In the genomic region with DNA sequence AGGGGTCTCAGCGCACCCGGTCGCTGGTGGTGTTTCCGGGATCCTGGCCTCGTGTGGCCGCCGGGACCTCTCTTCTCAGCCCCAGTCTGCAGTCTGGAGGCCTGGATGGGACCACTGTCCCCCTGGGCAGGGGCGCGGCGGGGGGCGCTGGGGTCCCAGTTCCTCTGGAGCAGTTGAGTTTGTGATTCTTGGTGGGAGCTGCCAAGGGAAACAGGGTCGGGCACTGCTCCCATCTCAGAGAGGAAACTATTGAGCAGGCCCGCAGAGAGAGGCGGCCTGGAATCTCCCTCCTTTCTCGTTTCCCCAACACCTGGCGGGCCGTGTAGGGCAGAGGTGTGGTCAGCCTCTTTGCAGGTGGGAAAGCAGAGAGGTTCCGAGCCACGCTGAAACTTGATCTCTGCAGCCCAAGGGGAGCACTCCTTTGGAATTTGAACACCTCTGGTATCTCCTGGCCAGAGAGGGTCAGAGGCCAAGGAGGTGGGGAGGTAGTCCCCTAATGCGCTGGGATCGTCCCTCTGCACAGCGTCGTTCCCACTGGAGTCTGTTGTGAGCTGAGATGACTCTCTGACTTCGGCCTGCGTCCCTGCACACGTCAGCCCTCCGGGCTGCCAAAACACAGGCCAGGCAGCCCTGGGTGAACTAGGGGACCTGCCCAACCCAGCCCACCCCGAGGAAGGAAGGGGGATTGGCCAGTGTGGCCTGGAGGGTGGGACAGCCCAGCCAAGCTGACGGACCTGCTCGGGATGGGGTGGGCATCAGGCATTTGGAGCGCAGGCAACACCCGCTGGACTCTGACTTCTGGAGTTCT, we compare ENCODE assay signal across 1 cellular context.
TF ChIP-seq lines count a peak whose summit lies in the region.

No MANE protein-coding gene starts in this region.

TF ChIP-seq in A549, 52 proteins besides CTCF, POLR2A, EP300 and RAD21 (continued from another document):
- TF ChIP-seq CHD4 (IDR thresholded peaks at IDR 0.05; ENCODE audit: borderline replicate concordance): no peak
- no peak for TF ChIP-seq MAFK (IDR thresholded peaks at IDR 0.05; ENCODE audit: partially characterized antibody)
- TF ChIP-seq HOXB13 (CRISPR knock-in tag; IDR thresholded peaks at IDR 0.05; ENCODE audit: low read depth): no peak
- TF ChIP-seq KDM5A (IDR thresholded peaks at IDR 0.05): no peak
- TF ChIP-seq, protein P1, sequence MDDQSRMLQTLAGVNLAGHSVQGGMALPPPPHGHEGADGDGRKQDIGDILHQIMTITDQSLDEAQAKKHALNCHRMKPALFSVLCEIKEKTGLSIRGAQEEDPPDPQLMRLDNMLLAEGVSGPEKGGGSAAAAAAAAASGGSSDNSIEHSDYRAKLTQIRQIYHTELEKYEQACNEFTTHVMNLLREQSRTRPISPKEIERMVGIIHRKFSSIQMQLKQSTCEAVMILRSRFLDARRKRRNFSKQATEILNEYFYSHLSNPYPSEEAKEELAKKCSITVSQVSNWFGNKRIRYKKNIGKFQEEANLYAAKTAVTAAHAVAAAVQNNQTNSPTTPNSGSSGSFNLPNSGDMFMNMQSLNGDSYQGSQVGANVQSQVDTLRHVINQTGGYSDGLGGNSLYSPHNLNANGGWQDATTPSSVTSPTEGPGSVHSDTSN (IDR thresholded peaks at IDR 0.05): no peak
- TF ChIP-seq KDM1A (IDR thresholded peaks at IDR 0.05; ENCODE audit: low read depth): no peak
- TF ChIP-seq NPAS2 (CRISPR knock-in tag; IDR thresholded peaks at IDR 0.05; ENCODE audit: borderline replicate concordance): no peak
- no peak for TF ChIP-seq MAZ (IDR thresholded peaks at IDR 0.05; ENCODE audit: borderline replicate concordance, low read depth, low read length)
- TF ChIP-seq, protein P2, sequence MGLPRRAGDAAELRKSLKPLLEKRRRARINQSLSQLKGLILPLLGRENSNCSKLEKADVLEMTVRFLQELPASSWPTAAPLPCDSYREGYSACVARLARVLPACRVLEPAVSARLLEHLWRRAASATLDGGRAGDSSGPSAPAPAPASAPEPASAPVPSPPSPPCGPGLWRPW (IDR thresholded peaks at IDR 0.05): no peak
TF ChIP-seq in A549: peak in this region for 0.
